15 cellular contexts compared by ENCODE assay signal in genomic region chr3:127622772-127623576, GRCh38. TPM values are rescaled to one million over a fixed set of nuclear protein-coding genes. Genes with fewer than 3 reads are reported as not detected.
DNase-seq lines count a peak whose midpoint lies in the region; ATAC-seq and TF ChIP-seq lines count a peak whose summit lies in the region.
"Had no signal": no experiment of that assay in that cellular context is flagged by ENCODE, and none has a peak within 500 bp of the region (broad histone marks: within the 10 kb centered on the region; RNA-seq: fewer than 3 reads in every experiment).

No MANE protein-coding gene starts in this region.

- peaks cover 22% of the 10 kb centered on the region for H3K27me3 ChIP-seq in GM23338 (ENCODE audit: insufficient read depth)
- H3K27me3 ChIP-seq: BE2C had no signal

- no peak overlapping the region for H3K4me3 ChIP-seq in GM23338
- H3K4me3 ChIP-seq: A549 had no signal

- H3K27ac ChIP-seq in GM23338 (ENCODE audit: low read depth) = no peak overlapping the region
- H3K27ac ChIP-seq: A549 had no signal

- H4K20me1 ChIP-seq in GM23338 (replicated peaks; ENCODE audit: insufficient read depth) = 0 out of 2 replicates have a peak, but pooled peaks cover 6% of the 10 kb centered on the region

- no peak for TF ChIP-seq CTCF in GM23338 (conservative IDR thresholded peaks at IDR 0.05; ENCODE audit: low read depth in 2 of 2)

- no peaks in the 10 kb centered on the region; the same call in 2 of the 3 replicates for H3K4me1 Mint-ChIP-seq in GM23338
- H3K4me1 Mint-ChIP-seq in activated naive CD8-positive, alpha-beta T cell treated with anti-CD3 and anti-CD28 coated beads for 36 hours = peaks cover 17% of the 10 kb centered on the region
- peaks cover 20% of the 10 kb centered on the region for H3K4me1 Mint-ChIP-seq in activated T-cell treated with anti-CD3 and anti-CD28 coated beads, Interleukin-2, amount 50 U/mL, for 24 hours (ENCODE audit: low read depth)
- H3K4me1 Mint-ChIP-seq: CD14-positive monocyte had no signal

- no peaks in the 10 kb centered on the region for H3K9me2 ChIP-seq in GM23338 (ENCODE audit: insufficient read depth)

- H3K4me1 ChIP-seq in GM23338 (ENCODE audit: insufficient read depth) = no peaks in the 10 kb centered on the region
- H3K4me1 ChIP-seq: A549, BE2C had no signal

- peak; percentile 28 for ATAC-seq in GM23338
- no peak for ATAC-seq in HG03432 (IDR thresholded peaks at IDR 0.05; ENCODE audit: unreplicated experiment)
- ATAC-seq: CD8-positive, alpha-beta T cell had no signal

- H3K79me2 ChIP-seq in GM23338 (replicated peaks; ENCODE audit: insufficient read depth) = no peaks in the 10 kb centered on the region

- H3K9me3 Mint-ChIP-seq in GM23338 = no peaks in the 10 kb centered on the region
- H3K9me3 Mint-ChIP-seq in activated naive CD8-positive, alpha-beta T cell treated with anti-CD3 and anti-CD28 coated beads for 36 hours = no peaks in the 10 kb centered on the region
- H3K9me3 Mint-ChIP-seq in activated T-cell treated with anti-CD3 and anti-CD28 coated beads, Interleukin-2, amount 50 U/mL, for 24 hours = no peaks in the 10 kb centered on the region
- H3K9me3 Mint-ChIP-seq: CD14-positive monocyte; CD8-positive, alpha-beta T cell; IgD-negative memory B cell had no signal

- peaks cover 7% of the 10 kb centered on the region for H3K27me3 Mint-ChIP-seq in GM23338 (ENCODE audit: insufficient read depth, low read depth, poor library complexity)
- H3K27me3 Mint-ChIP-seq in activated naive CD8-positive, alpha-beta T cell treated with anti-CD3 and anti-CD28 coated beads for 36 hours = peaks cover 16% of the 10 kb centered on the region
- peaks cover 10% of the 10 kb centered on the region for H3K27me3 Mint-ChIP-seq in activated T-cell treated with anti-CD3 and anti-CD28 coated beads, Interleukin-2, amount 50 U/mL, for 24 hours
- H3K27me3 Mint-ChIP-seq: IgD-negative memory B cell had no signal

- no peak overlapping the region for H2AFZ ChIP-seq in GM23338

- no peak overlapping the region for H3K4me3 Mint-ChIP-seq in GM23338
- no peak overlapping the region for H3K4me3 Mint-ChIP-seq in activated naive CD8-positive, alpha-beta T cell treated with anti-CD3 and anti-CD28 coated beads for 36 hours
- no peak overlapping the region for H3K4me3 Mint-ChIP-seq in activated T-cell treated with anti-CD3 and anti-CD28 coated beads, Interleukin-2, amount 50 U/mL, for 24 hours
- H3K4me3 Mint-ChIP-seq: CD14-positive monocyte; CD8-positive, alpha-beta T cell had no signal

- no peak for DNase-seq in GM23338 (ENCODE audit: low spot score)
- DNase-seq in activated naive CD8-positive, alpha-beta T cell treated with anti-CD3 and anti-CD28 coated beads for 36 hours = no peak
- peak; percentile 31 for DNase-seq in posterior vena cava (ENCODE audit: low spot score)
- DNase-seq in NCI-H128 (lab: John Stamatoyannopoulos, UW; ENCODE audit: unreplicated experiment) = no peak
- DNase-seq in activated T-cell treated with anti-CD3 and anti-CD28 coated beads, Interleukin-2, amount 50 U/mL, for 24 hours = no peak
- DNase-seq: BE2C; CD8-positive, alpha-beta T cell; COR-L47; DMS153; DMS79 treated with DMSO at 0.1 percent for 48 hours; GDM1 had no signal

- intact Hi-C loops in posterior vena cava (cut with DNase I) = no loop called here

- peaks cover 30% of the 10 kb centered on the region for H3K36me3 ChIP-seq in GM23338 (ENCODE audit: insufficient read depth)

- peaks cover 53% of the 10 kb centered on the region for H3K36me3 Mint-ChIP-seq in GM23338 (ENCODE audit: low read depth)
- H3K36me3 Mint-ChIP-seq in activated naive CD8-positive, alpha-beta T cell treated with anti-CD3 and anti-CD28 coated beads for 36 hours = peaks cover 41% of the 10 kb centered on the region
- H3K36me3 Mint-ChIP-seq in activated T-cell treated with anti-CD3 and anti-CD28 coated beads, Interleukin-2, amount 50 U/mL, for 24 hours (ENCODE audit: low read depth) = peaks cover 54% of the 10 kb centered on the region

- H3K4me2 ChIP-seq in GM23338 = no peak overlapping the region
- H3K4me2 ChIP-seq: A549 had no signal

- no peak overlapping the region for H3K27ac Mint-ChIP-seq in GM23338
- peak overlapping the region; percentile 13 for H3K27ac Mint-ChIP-seq in activated naive CD8-positive, alpha-beta T cell treated with anti-CD3 and anti-CD28 coated beads for 36 hours
- no peak overlapping the region for H3K27ac Mint-ChIP-seq in activated T-cell treated with anti-CD3 and anti-CD28 coated beads, Interleukin-2, amount 50 U/mL, for 24 hours
- H3K27ac Mint-ChIP-seq: CD14-positive monocyte; CD8-positive, alpha-beta T cell; IgD-negative memory B cell had no signal

- no peaks in the 10 kb centered on the region for H3F3A ChIP-seq in GM23338 (replicated peaks; ENCODE audit: low read depth)

TF ChIP-seq in GM23338, 12 proteins besides CTCF, POLR2A, EP300 and RAD21 (continues in another document):
- TF ChIP-seq ZNF331 (CRISPR knock-in tag; IDR thresholded peaks at IDR 0.05; ENCODE audit: low read depth) = no peak
- no peak for TF ChIP-seq EZH2phosphoT487 (IDR thresholded peaks at IDR 0.05; ENCODE audit: unreplicated experiment)
- no peak for TF ChIP-seq POLR2AphosphoS5 (IDR thresholded peaks at IDR 0.05; ENCODE audit: low read depth)

RNA-seq across cellular contexts. Expression of gene PODXL2, which starts 6.0 kb away (rescaled TPM):
- total RNA-seq in GM23338 (2014; rRNA removed; shearing (Covaris generic)) = 51.0 and 57.6 TPM in 2 replicates
- polyA plus RNA-seq in GM23338 (2016; fragmentation: Nextera tagmentation; extraction: Ambion mirVana) = 18.4 and 19.1 TPM in 2 replicates
- total RNA-seq in activated naive CD8-positive, alpha-beta T cell treated with anti-CD3 and anti-CD28 coated beads for 36 hours = 1 to 10 TPM; 1.3 to 1.7 TPM
- total RNA-seq in posterior vena cava = 1 to 10 TPM; 2.0 to 2.5 TPM

RNA-seq across cellular contexts. Expression of gene MCM2, which starts 24.8 kb away (rescaled TPM):
- total RNA-seq in GM23338 (2014; rRNA removed; shearing (Covaris generic)) = 184 and 235 TPM in 2 replicates
- polyA plus RNA-seq in GM23338 (2016; fragmentation: Nextera tagmentation; extraction: Ambion mirVana) = 27.4 and 32.8 TPM in 2 replicates
- 100 to 1,000 TPM; 311 to 325 TPM for total RNA-seq in activated naive CD8-positive, alpha-beta T cell treated with anti-CD3 and anti-CD28 coated beads for 36 hours
- total RNA-seq in posterior vena cava = 1 to 10 TPM; 4.0 to 5.6 TPM

RNA-seq across cellular contexts. Expression of gene TPRA1, which starts 32.4 kb away (rescaled TPM):
- total RNA-seq in GM23338 (2014; rRNA removed; shearing (Covaris generic)) = 24.1 and 30.4 TPM in 2 replicates
- polyA plus RNA-seq in GM23338 (2016; fragmentation: Nextera tagmentation; extraction: Ambion mirVana) = 16.7 and 19.4 TPM in 2 replicates
- 10 to 100 TPM; 29.4 to 32.3 TPM for total RNA-seq in activated naive CD8-positive, alpha-beta T cell treated with anti-CD3 and anti-CD28 coated beads for 36 hours
- total RNA-seq in posterior vena cava = 10 to 100 TPM; 21.4 to 22.8 TPM

RNA-seq across cellular contexts. Expression of gene ABTB1, which starts 49.8 kb away (rescaled TPM):
- total RNA-seq in GM23338 (2014; rRNA removed; shearing (Covaris generic)) = 5.0 and 5.7 TPM in 2 replicates
- polyA plus RNA-seq in GM23338 (2016; fragmentation: Nextera tagmentation; extraction: Ambion mirVana) = 3.7 TPM in 2 replicates
- total RNA-seq in activated naive CD8-positive, alpha-beta T cell treated with anti-CD3 and anti-CD28 coated beads for 36 hours = 1 to 10 TPM; 6.8 to 8.0 TPM
- 10 to 100 TPM; 27.7 to 28.9 TPM for total RNA-seq in posterior vena cava

Comparison
In these comparisons a context has a peak if more than half of its experiments do, and no peak if none do; other contexts are left out.
1. RNA of gene PODXL2, which starts 6.0 kb away (total RNA-seq): 51.0 to 57.6 TPM in GM23338; 2.0 to 2.5 TPM in posterior vena cava and 1.3 to 1.7 TPM in activated naive CD8-positive, alpha-beta T cell treated with anti-CD3 and anti-CD28 coated beads for 36 hours; every median in the first group is over 10 times any median in the second.
2. RNA of gene MCM2, which starts 24.8 kb away (total RNA-seq): 311 to 325 TPM in activated naive CD8-positive, alpha-beta T cell treated with anti-CD3 and anti-CD28 coated beads for 36 hours and 184 to 235 TPM in GM23338; 4.0 to 5.6 TPM in posterior vena cava; every median in the first group is over 10 times any median in the second.